In the genomic region with DNA sequence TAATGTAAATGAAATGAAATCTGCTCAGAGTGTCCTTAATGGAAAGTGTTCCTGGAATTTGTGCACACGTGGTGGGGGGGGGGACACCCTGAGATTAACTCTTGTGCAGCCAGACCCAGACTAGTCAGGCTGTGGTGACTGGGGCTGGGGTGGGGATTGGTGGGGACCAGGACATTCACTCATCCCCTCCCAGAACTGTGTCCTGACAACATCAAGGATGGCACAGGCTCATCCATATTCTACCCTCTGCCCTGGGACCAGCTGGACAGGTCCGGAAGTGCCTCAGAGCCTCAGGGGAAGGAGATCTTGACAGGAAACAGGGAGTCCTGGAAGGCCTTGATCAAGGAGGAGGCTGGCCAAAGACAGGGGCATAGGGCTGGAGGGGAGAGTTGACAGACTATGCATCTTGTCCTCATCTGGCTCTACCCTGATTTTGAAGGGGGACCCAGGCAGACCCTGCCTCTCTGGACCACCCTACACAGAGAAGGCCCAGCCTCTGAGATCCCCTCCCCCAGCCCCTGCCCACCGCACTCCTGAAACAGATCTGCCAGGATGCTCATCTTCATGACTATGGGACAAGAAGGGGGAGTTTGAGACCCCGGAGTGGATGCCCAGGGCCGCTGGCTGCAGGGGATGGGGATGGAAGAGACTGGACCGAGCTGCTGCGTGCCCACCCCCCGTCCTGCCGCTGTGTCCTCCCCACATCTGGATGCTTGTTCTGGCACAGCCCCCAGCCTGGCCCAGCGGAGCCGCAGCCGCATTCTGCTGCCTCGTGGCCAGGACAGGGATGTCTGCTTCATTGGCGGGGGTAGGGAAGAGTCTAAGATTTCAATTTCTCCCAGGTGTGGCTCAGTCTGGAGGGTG, we compare ENCODE assay signal across 15 cellular contexts. TPM values are rescaled to one million over a fixed set of nuclear protein-coding genes. Genes with fewer than 3 reads are reported as not detected.
A peak's percentile ranks its signal among the peaks of the same experiment; 100 is the strongest.
DNase-seq lines count a peak whose midpoint lies in the region; ATAC-seq and TF ChIP-seq lines count a peak whose summit lies in the region.
"Had no signal": no experiment of that assay in that cellular context is flagged by ENCODE, and none has a peak within 500 bp of the region (broad histone marks: within the 10 kb centered on the region; RNA-seq: fewer than 3 reads in every experiment).

No MANE protein-coding gene starts in this region.

- intact Hi-C loops in lower lobe of right lung (cut with DNase I) = no loop called here

- H3K79me2 ChIP-seq in GM23248 (ENCODE audit: insufficient read depth) = no peaks in the 10 kb centered on the region

- H3F3A ChIP-seq in GM23248 (ENCODE audit: insufficient read depth) = peaks cover 19% of the 10 kb centered on the region

- WGBS in GM23248 (ENCODE audit: low coverage in 1 of 2, low lambda C conversion rate in 2 of 2, missing lambda C conversion rate in 2 of 2), 2 experiments = 11 to 14% methylated on average over 13 to 14 of the region's 14 CpGs

- H2AFZ ChIP-seq in GM23248 = no peak overlapping the region

- H3K9ac ChIP-seq in GM23248 (no peak overlapping the region), adipocyte (ENCODE audit: low read length) (no peak overlapping the region)

- H3K27ac ChIP-seq in GM23248 (no peak overlapping the region), lower lobe of right lung (no peak overlapping the region)
- H3K27ac ChIP-seq: prostate gland had no signal

- ATAC-seq in lower lobe of right lung (no peak), HG03469 (IDR thresholded peaks at IDR 0.05; ENCODE audit: unreplicated experiment) (no peak), HG02623 (IDR thresholded peaks at IDR 0.05; ENCODE audit: unreplicated experiment) (no peak), GM18519 (IDR thresholded peaks at IDR 0.05; ENCODE audit: low FRiP score, unreplicated experiment) (no peak)

- DNase-seq in AG10803 (ENCODE audit: low read depth) = peak; percentile 33
- DNase-seq in GM23248 = peak; percentile 42
- peak; percentile 27 for DNase-seq in adipocyte (ENCODE audit: low read depth)
- peak; percentile 44 for DNase-seq in lower lobe of right lung
- DNase-seq in SHP77 (lab: John Stamatoyannopoulos, UW) = no peak
- DNase-seq: activated B cell treated with CpG ODN at 0.5 μM for 24 hours; activated CD8-positive, alpha-beta memory T cell treated with anti-CD3 and anti-CD28 coated beads, Interleukin-2, amount 50 U/mL, for 48 hours; DMS79; Karpas-422; NCI-H187 treated with DMSO at 0.1 percent for 48 hours; stimulated activated CD4-positive, alpha-beta T cell treated with anti-CD3 and anti-CD28 coated beads, Interleukin-1b, Interleukin-23, amount 100 ng/mL, for 48 hours had no signal

- H3K27me3 ChIP-seq in GM23248 (replicated peaks; ENCODE audit: insufficient read depth) = no peaks in the 10 kb centered on the region
- peaks cover 7% of the 10 kb centered on the region for H3K27me3 ChIP-seq in adipocyte (replicated peaks; ENCODE audit: control insufficient read depth, insufficient read depth, low read length)
- H3K27me3 ChIP-seq in lower lobe of right lung (ENCODE audit: low read depth) = no peaks in the 10 kb centered on the region

- H4K20me1 ChIP-seq in GM23248 (ENCODE audit: insufficient read depth) = no peaks in the 10 kb centered on the region

- peaks cover 4% of the 10 kb centered on the region; the same call in 1 of the 2 replicates for H3K36me3 ChIP-seq in GM23248 (ENCODE audit: low read depth)
- H3K36me3 ChIP-seq in adipocyte (ENCODE audit: control insufficient read depth, insufficient read depth, low read length, severe bottlenecking) = peaks cover 16% of the 10 kb centered on the region
- H3K36me3 ChIP-seq in lower lobe of right lung = peaks cover 18% of the 10 kb centered on the region

- H3K4me1 ChIP-seq in GM23248 (ENCODE audit: insufficient read depth) (0 out of 2 replicates have a peak, but pooled peaks cover 4% of the 10 kb centered on the region), adipocyte (ENCODE audit: control insufficient read depth, insufficient read depth, low read length) (peaks cover 14% of the 10 kb centered on the region), lower lobe of right lung (peaks cover 33% of the 10 kb centered on the region)

- no peaks in the 10 kb centered on the region for H3K9me2 ChIP-seq in GM23248 (ENCODE audit: insufficient read depth)

- H3K4me2 ChIP-seq in GM23248 (ENCODE audit: unreplicated experiment) = no peak overlapping the region

- H3K9me3 ChIP-seq in GM23248 (ENCODE audit: low read depth) = no peaks in the 10 kb centered on the region
- H3K9me3 ChIP-seq in adipocyte (ENCODE audit: control insufficient read depth, low read length) = no peaks in the 10 kb centered on the region
- H3K9me3 ChIP-seq in lower lobe of right lung = no peaks in the 10 kb centered on the region
- H3K9me3 ChIP-seq: prostate gland had no signal

- H3K4me3 ChIP-seq in AG10803 (ENCODE audit: low read length) = no peak overlapping the region
- no peak overlapping the region for H3K4me3 ChIP-seq in GM23248
- H3K4me3 ChIP-seq in adipocyte (ENCODE audit: low read length) = no peak overlapping the region
- H3K4me3 ChIP-seq in lower lobe of right lung = no peak overlapping the region
- H3K4me3 ChIP-seq: prostate gland had no signal

- TF ChIP-seq CTCF in AG10803 (conservative IDR thresholded peaks at IDR 0.05; ENCODE audit: low read length) = no peak
- no peak for TF ChIP-seq CTCF in lower lobe of right lung (IDR thresholded peaks at IDR 0.05)

- in situ Hi-C loops in GM23248 (cut with MboI) = loop anchor here (10.0 kb wide), 1 partner anchor 60 kb away; no protein-coding TSS in a partner anchor

RNA-seq across cellular contexts. Expression of a gene that starts 30.5 kb away (rescaled TPM):
- total RNA-seq in GM23248 (2014; rRNA removed; shearing (Covaris generic)) = 3.2 and 3.5 TPM in 2 replicates
- 0.25 and 0.54 TPM in 2 replicates for polyA plus RNA-seq in GM23248 (2016; fragmentation: Nextera tagmentation; extraction: Ambion mirVana)
- total RNA-seq in lower lobe of right lung = 44.7 TPM
- total RNA-seq: activated B cell treated with CpG ODN at 0.5 μM for 24 hours had no signal

RNA-seq across cellular contexts. Expression of a gene that starts 35.9 kb away (rescaled TPM):
- total RNA-seq in GM23248 (2014; rRNA removed; shearing (Covaris generic)) = 86.1 and 152 TPM in 2 replicates
- 44.5 and 55.0 TPM in 2 replicates for polyA plus RNA-seq in GM23248 (2016; fragmentation: Nextera tagmentation; extraction: Ambion mirVana)
- total RNA-seq in lower lobe of right lung = 153 TPM

Comparison
In these comparisons a context has a peak if more than half of its experiments do, and no peak if none do; other contexts are left out.
1. DNase-seq: peak in AG10803 (single experiment), GM23248 (single experiment), adipocyte (single experiment) and lower lobe of right lung (single experiment); none in SHP77 (0 of 2).
2. RNA of a gene that starts 30.5 kb away (total RNA-seq): 44.7 TPM in lower lobe of right lung (single experiment); 3.2 to 3.5 TPM in GM23248; every median in the first group is over 10 times any median in the second.